ENCODE assay signal across 8 cellular contexts in the genomic region with DNA sequence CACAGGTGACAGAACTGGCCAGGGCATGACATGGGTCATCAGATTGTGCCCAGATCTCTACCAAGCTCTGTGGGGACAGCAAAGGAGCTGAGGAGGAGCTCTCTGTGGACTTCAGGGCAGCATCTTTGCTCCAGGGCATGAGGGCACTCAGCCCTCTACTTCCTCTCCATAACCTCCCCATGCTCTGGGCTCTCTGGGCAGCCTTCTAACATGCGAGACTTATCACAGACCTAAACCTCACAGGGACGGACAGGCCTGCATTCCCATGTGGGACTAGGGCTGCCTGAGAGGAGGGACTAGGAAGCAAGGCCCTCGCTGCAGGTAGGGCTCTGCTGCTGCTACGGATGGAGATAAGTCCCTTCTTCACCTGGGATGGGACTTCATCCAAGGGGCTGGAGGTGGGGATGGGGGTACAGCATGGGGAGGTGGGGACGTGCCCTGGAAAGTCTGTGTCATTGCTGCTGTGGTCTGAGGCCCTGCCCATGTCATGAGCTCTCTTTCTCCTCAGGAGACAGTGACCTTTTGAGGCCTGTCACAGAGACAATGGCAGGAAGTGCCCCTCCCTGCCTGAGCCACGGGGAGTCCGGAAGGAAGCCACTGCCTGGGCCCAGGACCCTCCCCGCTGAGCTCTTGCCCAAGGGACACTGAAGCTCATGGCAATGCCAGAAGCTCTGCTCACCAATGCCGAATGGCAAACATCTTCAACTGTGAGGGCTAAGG. TPM values are rescaled to one million over a fixed set of nuclear protein-coding genes. Genes with fewer than 3 reads are reported as not detected.
A peak's percentile ranks its signal among the peaks of the same experiment; 100 is the strongest.
DNase-seq lines count a peak whose midpoint lies in the region; ATAC-seq and TF ChIP-seq lines count a peak whose summit lies in the region.

No MANE protein-coding gene starts in this region.

- no peaks in the 10 kb centered on the region for H3K9me2 ChIP-seq in DOHH2 (replicated peaks; ENCODE audit: control insufficient read depth, low read length)
- no peaks in the 10 kb centered on the region for H3K9me2 ChIP-seq in PC-3 (replicated peaks; ENCODE audit: low read length)
- no peaks in the 10 kb centered on the region for H3K9me2 ChIP-seq in SK-N-SH

- CTCF ChIA-PET in PC-3 (lab: Charles Lee), result no interaction called here
- CTCF ChIA-PET in naive thymus-derived CD4-positive, alpha-beta T cell (lab: Charles Lee), result interaction anchor here (0.5 to 1.8 kb wide), 6 partner anchors 9 to 381 kb away, joined by 3 to 10 read pairs (median 4); no protein-coding TSS in a partner anchor
- CTCF ChIA-PET in SK-N-SH (lab: Yijun Ruan, JAX), result interaction anchor here (1.3 kb wide), 1 partner anchor 20 kb away, joined by 5 read pairs; no protein-coding TSS in a partner anchor

- no peak overlapping the region for H3K27ac ChIP-seq in DOHH2 (ENCODE audit: low read depth, low read length)
- 0 out of 2 replicates have a peak overlapping the region, but pooled peaks have one; percentile 10 for H3K27ac ChIP-seq in PC-3 (ENCODE audit: low read length)
- H3K27ac ChIP-seq in naive thymus-derived CD4-positive, alpha-beta T cell (ENCODE audit: low read depth, low read length), result peak overlapping the region; percentile 62
- no peak overlapping the region for H3K27ac ChIP-seq in SK-N-SH (ENCODE audit: low read depth in 2 of 2, low read length in 1 of 2)

- BruUV-seq in PC-3 (replicated peaks; lab: Mats Ljungman, UMichigan), result no TSS peak

- TF ChIP-seq RAD21 in SK-N-SH (IDR thresholded peaks at IDR 0.05; ENCODE audit: low read length), result no peak

- H2AFZ ChIP-seq in PC-3 (ENCODE audit: low read length) (no peak overlapping the region), SK-N-SH (ENCODE audit: low read depth) (no peak overlapping the region)

- H3K4me2 ChIP-seq in DOHH2 (ENCODE audit: low read length), result peak overlapping the region; percentile 24; the same call in 1 of the 2 replicates
- no peak overlapping the region for H3K4me2 ChIP-seq in PC-3 (ENCODE audit: low read length)
- H3K4me2 ChIP-seq in SK-N-SH, result no peak overlapping the region

- no peak for TF ChIP-seq CTCF in DOHH2 (IDR thresholded peaks at IDR 0.05; ENCODE audit: low read depth, low read length, poor library complexity, severe bottlenecking)
- no peak for TF ChIP-seq CTCF in PC-3 (conservative IDR thresholded peaks at IDR 0.05; ENCODE audit: low read depth, low read length)
- TF ChIP-seq CTCF in SK-N-SH (IDR thresholded peaks at IDR 0.05), result no peak

- no peaks in the 10 kb centered on the region for H3K9me3 ChIP-seq in DOHH2 (ENCODE audit: control insufficient read depth, insufficient read depth, low read length)
- H3K9me3 ChIP-seq in PC-3 (ENCODE audit: low read length), result no peaks in the 10 kb centered on the region
- no peaks in the 10 kb centered on the region for H3K9me3 ChIP-seq in naive thymus-derived CD4-positive, alpha-beta T cell (ENCODE audit: control insufficient read depth in 2 of 3, low read length in 3 of 3)
- no peaks in the 10 kb centered on the region for H3K9me3 ChIP-seq in SK-N-SH

- H3K27me3 ChIP-seq in DOHH2 (ENCODE audit: control insufficient read depth, low read length) (no peaks in the 10 kb centered on the region), PC-3 (ENCODE audit: low read length) (no peaks in the 10 kb centered on the region), SK-N-SH (ENCODE audit: insufficient read depth) (no peaks in the 10 kb centered on the region)
- no peaks in the 10 kb centered on the region for H3K27me3 ChIP-seq in naive thymus-derived CD4-positive, alpha-beta T cell (ENCODE audit: control insufficient read depth in 2 of 2, insufficient read depth in 2 of 2, low read length in 2 of 2)

- H3K4me3 Mint-ChIP-seq in activated T-helper 2 cell treated with anti-CD3 and anti-CD28 coated beads, Interferon-gamma antibody, Interleukin-2, Interleukin-4, amounts not matched to agents 10 μg/mL and 5 μg/mL and 100 μg/mL, durations not matched to agents 14 hours and 24 hours and 36 hours (ENCODE audit: low read depth), result peak overlapping the region; percentile 22
- peak overlapping the region; percentile 26 to 87 (median 78) for H3K4me3 Mint-ChIP-seq in naive thymus-derived CD4-positive, alpha-beta T cell

- DNase-seq in PC-3 (peak; percentile 39), NCI-H82 treated with DMSO at 0.1 percent for 48 hours (lab: John Stamatoyannopoulos, UW; ENCODE audit: unreplicated experiment) (no peak), SK-N-SH (no peak)
- peak; percentile 71 for DNase-seq in activated T-helper 2 cell treated with anti-CD3 and anti-CD28 coated beads, Interferon-gamma antibody, Interleukin-2, Interleukin-4, amounts not matched to agents 10 μg/mL and 5 μg/mL and 100 μg/mL, durations not matched to agents 14 hours and 24 hours and 36 hours (ENCODE audit: low spot score)
- DNase-seq in naive thymus-derived CD4-positive, alpha-beta T cell, result peak in 8 of 9 donors; percentile 35 to 69 (median 48)

- H3K36me3 ChIP-seq in DOHH2 (ENCODE audit: control insufficient read depth, low read length), result no peaks in the 10 kb centered on the region
- H3K36me3 ChIP-seq in PC-3 (ENCODE audit: low read depth, low read length), result no peaks in the 10 kb centered on the region
- peaks cover 0 to 8% (median 0%) of the 10 kb centered on the region in 3 experiments for H3K36me3 ChIP-seq in naive thymus-derived CD4-positive, alpha-beta T cell (ENCODE audit: control insufficient read depth in 2 of 3, insufficient read depth in 3 of 3, low read length in 3 of 3)
- H3K36me3 ChIP-seq in SK-N-SH (replicated peaks in 1 of 2; ENCODE audit: control insufficient read depth in 1 of 2, insufficient read depth in 2 of 2, low read length in 1 of 2), result no peaks in the 10 kb centered on the region

- no peaks in the 10 kb centered on the region for H3K79me2 ChIP-seq in DOHH2 (ENCODE audit: control insufficient read depth, low read length)
- H3K79me2 ChIP-seq in PC-3 (ENCODE audit: low read length), result no peaks in the 10 kb centered on the region
- no peaks in the 10 kb centered on the region for H3K79me2 ChIP-seq in SK-N-SH (ENCODE audit: insufficient read depth)

- intact Hi-C loops in PC-3 (cut with micrococcal nuclease), result no loop called here
- intact Hi-C loops in activated T-helper 2 cell treated with anti-CD3 and anti-CD28 coated beads, Interferon-gamma antibody, Interleukin-2, Interleukin-4, amounts not matched to agents 10 μg/mL and 5 μg/mL and 100 μg/mL, durations not matched to agents 14 hours and 24 hours and 36 hours (cut with micrococcal nuclease), result loop anchor here (1.0 to 2.0 kb wide), 2 partner anchors 14 to 30 kb away; no protein-coding TSS in a partner anchor
- intact Hi-C loops in naive thymus-derived CD4-positive, alpha-beta T cell (cut with micrococcal nuclease), result loop anchor here (1.0 to 5.0 kb wide), 7 partner anchors 9 to 46 kb away; partner anchors contain the start of gene PITPNM2 (in 2 of the 2)

- H3K27me3 Mint-ChIP-seq in activated T-helper 2 cell treated with anti-CD3 and anti-CD28 coated beads, Interferon-gamma antibody, Interleukin-2, Interleukin-4, amounts not matched to agents 10 μg/mL and 5 μg/mL and 100 μg/mL, durations not matched to agents 14 hours and 24 hours and 36 hours (ENCODE audit: low read depth), result no peaks in the 10 kb centered on the region
- H3K27me3 Mint-ChIP-seq in naive thymus-derived CD4-positive, alpha-beta T cell, result no peaks in the 10 kb centered on the region

- TF ChIP-seq EP300 in SK-N-SH (IDR thresholded peaks at IDR 0.05; ENCODE audit: borderline replicate concordance in 1 of 2, low read depth in 1 of 2, low read length in 1 of 2), result no peak

- H3K4me3 ChIP-seq in DOHH2 (ENCODE audit: low read length) (no peak overlapping the region), PC-3 (ENCODE audit: low read length) (no peak overlapping the region), SK-N-SH (ENCODE audit: low read depth in 2 of 2, low read length in 1 of 2) (no peak overlapping the region)
- H3K4me3 ChIP-seq in naive thymus-derived CD4-positive, alpha-beta T cell (ENCODE audit: low read length), result peak overlapping the region; percentile 48

- peak; percentile 31; the same call in 1 of the 2 replicates for ATAC-seq in PC-3
- peak; percentile 91 for ATAC-seq in naive thymus-derived CD4-positive, alpha-beta T cell
- no peak for ATAC-seq in HG03571 (IDR thresholded peaks at IDR 0.05; ENCODE audit: unreplicated experiment)
- ATAC-seq in GM19452 (IDR thresholded peaks at IDR 0.05; ENCODE audit: unreplicated experiment), result no peak

- peaks cover 25% of the 10 kb centered on the region for H3K36me3 Mint-ChIP-seq in activated T-helper 2 cell treated with anti-CD3 and anti-CD28 coated beads, Interferon-gamma antibody, Interleukin-2, Interleukin-4, amounts not matched to agents 10 μg/mL and 5 μg/mL and 100 μg/mL, durations not matched to agents 14 hours and 24 hours and 36 hours (ENCODE audit: low read depth)
- H3K36me3 Mint-ChIP-seq in naive thymus-derived CD4-positive, alpha-beta T cell, result peaks cover 5 to 39% (median 9%) of the 10 kb centered on the region in 5 donors

- no peaks in the 10 kb centered on the region for H4K20me1 ChIP-seq in DOHH2 (ENCODE audit: control insufficient read depth, insufficient read depth, low read depth, low read length)
- no peaks in the 10 kb centered on the region for H4K20me1 ChIP-seq in PC-3 (ENCODE audit: low read length)
- no peaks in the 10 kb centered on the region for H4K20me1 ChIP-seq in SK-N-SH (ENCODE audit: insufficient read depth)

- H3K4me1 ChIP-seq in DOHH2 (ENCODE audit: control insufficient read depth, low read length) (peaks cover 10% of the 10 kb centered on the region), PC-3 (ENCODE audit: insufficient read depth, low read length) (peaks cover 29% of the 10 kb centered on the region), SK-N-SH (ENCODE audit: control insufficient read depth in 1 of 2, insufficient read depth in 2 of 2, low read depth in 1 of 2, low read length in 1 of 2) (peaks cover 0 to 5% of the 10 kb centered on the region in 2 experiments; a peak in 2 of 4 replicates)
- peaks cover 20 to 45% of the 10 kb centered on the region in 2 donors for H3K4me1 ChIP-seq in naive thymus-derived CD4-positive, alpha-beta T cell (ENCODE audit: control insufficient read depth in 2 of 2, insufficient read depth in 2 of 2, low read length in 2 of 2)

- H3K27ac Mint-ChIP-seq in activated T-helper 2 cell treated with anti-CD3 and anti-CD28 coated beads, Interferon-gamma antibody, Interleukin-2, Interleukin-4, amounts not matched to agents 10 μg/mL and 5 μg/mL and 100 μg/mL, durations not matched to agents 14 hours and 24 hours and 36 hours, result peak overlapping the region; percentile 96
- H3K27ac Mint-ChIP-seq in naive thymus-derived CD4-positive, alpha-beta T cell, result peak overlapping the region; percentile 87 to 98 (median 95)

- WGBS in SK-N-SH (ENCODE audit: low lambda C conversion rate), result 100% methylated on average over 2 of the region's 9 CpGs

- peaks cover 42% of the 10 kb centered on the region for H3K4me1 Mint-ChIP-seq in activated T-helper 2 cell treated with anti-CD3 and anti-CD28 coated beads, Interferon-gamma antibody, Interleukin-2, Interleukin-4, amounts not matched to agents 10 μg/mL and 5 μg/mL and 100 μg/mL, durations not matched to agents 14 hours and 24 hours and 36 hours (ENCODE audit: low read depth)
- peaks cover 52 to 85% (median 79%) of the 10 kb centered on the region in 7 donors for H3K4me1 Mint-ChIP-seq in naive thymus-derived CD4-positive, alpha-beta T cell

- H3K9ac ChIP-seq in PC-3 (ENCODE audit: low read length) (no peak overlapping the region), SK-N-SH (no peak overlapping the region)

- H3F3A ChIP-seq in DOHH2 (ENCODE audit: control insufficient read depth, insufficient read depth) (no peaks in the 10 kb centered on the region), PC-3 (ENCODE audit: low read length, unreplicated experiment) (no peaks in the 10 kb centered on the region), SK-N-SH (replicated peaks; ENCODE audit: insufficient read depth) (no peaks in the 10 kb centered on the region)

- POLR2A ChIA-PET in PC-3 (lab: Charles Lee; ENCODE audit: unreplicated experiment), result interaction anchor here (0.6 kb wide), 1 partner anchor 706 kb away, joined by 10 read pairs; no protein-coding TSS in a partner anchor
- POLR2A ChIA-PET in naive thymus-derived CD4-positive, alpha-beta T cell (lab: Charles Lee), result interaction anchor here (0.6 to 7.9 kb wide), 18 partner anchors 9 to 126 kb away, joined by 3 to 91 read pairs (median 6); partner anchors contain the start of genes MPHOSPH9, MTRFR and PITPNM2
- POLR2A ChIA-PET in SK-N-SH (lab: Yijun Ruan, JAX), result no interaction called here

- H3K9me3 Mint-ChIP-seq in activated T-helper 2 cell treated with anti-CD3 and anti-CD28 coated beads, Interferon-gamma antibody, Interleukin-2, Interleukin-4, amounts not matched to agents 10 μg/mL and 5 μg/mL and 100 μg/mL, durations not matched to agents 14 hours and 24 hours and 36 hours, result no peaks in the 10 kb centered on the region
- no peaks in the 10 kb centered on the region for H3K9me3 Mint-ChIP-seq in naive thymus-derived CD4-positive, alpha-beta T cell

RNA-seq across cellular contexts. Expression of gene PITPNM2, which starts 44.1 kb away (rescaled TPM):
- total RNA-seq in PC-3 (2014; rRNA removed), result 5.6 and 8.1 TPM in 2 replicates
- total RNA-seq in activated T-helper 2 cell treated with anti-CD3 and anti-CD28 coated beads, Interferon-gamma antibody, Interleukin-2, Interleukin-4, amounts not matched to agents 10 μg/mL and 5 μg/mL and 100 μg/mL, durations not matched to agents 14 hours and 24 hours and 36 hours, result 15.5 and 16.2 TPM in 2 replicates
- total RNA-seq in naive thymus-derived CD4-positive, alpha-beta T cell, result 10 to 100 TPM; 22.2 to 65.3 (median 56.6) TPM
- polyA plus RNA-seq in naive thymus-derived CD4-positive, alpha-beta T cell, result 1 to 10 TPM; 2.9 to 9.2 TPM
- polyA plus RNA-seq in SK-N-SH (2012; rRNA removed), result 2.6 and 3.7 TPM in 2 replicates
- polyA plus RNA-seq in SK-N-SH (2012; cell fraction: cytosol; rRNA removed), result 1.3 and 2.0 TPM in 2 replicates
- 12.7 and 16.1 TPM in 2 replicates for polyA plus RNA-seq in SK-N-SH (2012; cell fraction: nucleus; rRNA removed)

Comparison
In these comparisons a context has a peak if more than half of its experiments do, and no peak if none do; other contexts are left out.
1. H3K27ac ChIP-seq: peak in PC-3 (single experiment) and naive thymus-derived CD4-positive, alpha-beta T cell (single experiment); none in DOHH2 (single experiment) and SK-N-SH (0 of 2).
2. ATAC-seq: peak in PC-3 (single experiment) and naive thymus-derived CD4-positive, alpha-beta T cell (single experiment); none in HG03571 (single experiment) and GM19452 (single experiment).
3. DNase-seq: peak in PC-3 (single experiment), activated T-helper 2 cell treated with anti-CD3 and anti-CD28 coated beads, Interferon-gamma antibody, Interleukin-2, Interleukin-4, amounts not matched to agents 10 μg/mL and 5 μg/mL and 100 μg/mL, durations not matched to agents 14 hours and 24 hours and 36 hours (single experiment) and naive thymus-derived CD4-positive, alpha-beta T cell (8 of 9); none in NCI-H82 treated with DMSO at 0.1 percent for 48 hours (single experiment) and SK-N-SH (single experiment).